Comparison of ENCODE assay signal across 9 cellular contexts in genomic region chr10:6171891-6172354, GRCh38. TPM values are rescaled to one million over a fixed set of nuclear protein-coding genes. Genes with fewer than 3 reads are reported as not detected.
A peak's percentile ranks its signal among the peaks of the same experiment; 100 is the strongest.
DNase-seq lines count a peak whose midpoint lies in the region; ATAC-seq and TF ChIP-seq lines count a peak whose summit lies in the region.
"Had no signal": no experiment of that assay in that cellular context is flagged by ENCODE, and none has a peak within 500 bp of the region (broad histone marks: within the 10 kb centered on the region; RNA-seq: fewer than 3 reads in every experiment).

No MANE protein-coding gene starts in this region.

- TF ChIP-seq CTCF in mesothelial cell of epicardium (IDR thresholded peaks at IDR 0.05; ENCODE audit: unreplicated experiment) = no peak

- peaks cover 22% of the 10 kb centered on the region for H3K36me3 Mint-ChIP-seq in T-helper 2 cell treated with Interferon-gamma antibody and Interleukin-4, amounts not matched to agents 5 μg/mL and 100 μg/mL, for 36 hours (ENCODE audit: low read depth)
- H3K36me3 Mint-ChIP-seq in activated T-cell treated with anti-CD3 and anti-CD28 coated beads, Interleukin-2, amount 50 U/mL, for 72 hours (ENCODE audit: insufficient read depth in 2 of 2) = peaks cover 2 to 25% of the 10 kb centered on the region in 2 donors
- peaks cover 19 to 41% of the 10 kb centered on the region in 2 donors for H3K36me3 Mint-ChIP-seq in stimulated activated naive B cell treated with anti-CD40 and anti-IgM and Interleukin-4, amounts not matched to agents 10 μg/mL and 1 μg/mL and 100 μg/mL, for 72 hours
- H3K36me3 Mint-ChIP-seq in mesothelial cell of epicardium = peaks cover 8% of the 10 kb centered on the region

- 25% methylated on average over 17 of the region's 17 CpGs for WGBS in right cardiac atrium

- H3K9me3 ChIP-seq in right cardiac atrium (ENCODE audit: control insufficient read depth, low read length) = no peaks in the 10 kb centered on the region

- H3K27me3 Mint-ChIP-seq in T-helper 2 cell treated with Interferon-gamma antibody and Interleukin-4, amounts not matched to agents 5 μg/mL and 100 μg/mL, for 36 hours (ENCODE audit: low read depth) = no peaks in the 10 kb centered on the region
- no peaks in the 10 kb centered on the region for H3K27me3 Mint-ChIP-seq in activated T-cell treated with anti-CD3 and anti-CD28 coated beads, Interleukin-2, amount 50 U/mL, for 72 hours (ENCODE audit: low read depth)
- no peaks in the 10 kb centered on the region for H3K27me3 Mint-ChIP-seq in stimulated activated naive B cell treated with anti-CD40 and anti-IgM and Interleukin-4, amounts not matched to agents 10 μg/mL and 1 μg/mL and 100 μg/mL, for 72 hours
- H3K27me3 Mint-ChIP-seq in mesothelial cell of epicardium (ENCODE audit: low read depth) = no peaks in the 10 kb centered on the region

- no peaks in the 10 kb centered on the region for H3K9me3 Mint-ChIP-seq in T-helper 2 cell treated with Interferon-gamma antibody and Interleukin-4, amounts not matched to agents 5 μg/mL and 100 μg/mL, for 36 hours
- H3K9me3 Mint-ChIP-seq in activated T-cell treated with anti-CD3 and anti-CD28 coated beads, Interleukin-2, amount 50 U/mL, for 72 hours = no peaks in the 10 kb centered on the region
- H3K9me3 Mint-ChIP-seq in stimulated activated naive B cell treated with anti-CD40 and anti-IgM and Interleukin-4, amounts not matched to agents 10 μg/mL and 1 μg/mL and 100 μg/mL, for 72 hours = no peaks in the 10 kb centered on the region
- no peaks in the 10 kb centered on the region for H3K9me3 Mint-ChIP-seq in mesothelial cell of epicardium

- peak; percentile 59 to 70 for ATAC-seq in activated T-cell treated with anti-CD3 and anti-CD28 coated beads, Interleukin-2, amount 50 U/mL, for 72 hours (replicated peaks in 1 of 2)
- peak; percentile 38 to 76 for ATAC-seq in right cardiac atrium
- peak; percentile 79 to 85 for ATAC-seq in stimulated activated naive B cell treated with anti-CD40 and anti-IgM and Interleukin-4, amounts not matched to agents 10 μg/mL and 1 μg/mL and 100 μg/mL, for 72 hours (replicated peaks)

- no peaks in the 10 kb centered on the region for H3K27me3 ChIP-seq in right cardiac atrium (ENCODE audit: control insufficient read depth, insufficient read depth)

- intact Hi-C loops in right cardiac atrium (cut with DNase I) = no loop called here

- peaks cover 67% of the 10 kb centered on the region for H3K4me1 Mint-ChIP-seq in T-helper 2 cell treated with Interferon-gamma antibody and Interleukin-4, amounts not matched to agents 5 μg/mL and 100 μg/mL, for 36 hours (ENCODE audit: low read depth)
- peaks cover 97% of the 10 kb centered on the region for H3K4me1 Mint-ChIP-seq in activated T-cell treated with anti-CD3 and anti-CD28 coated beads, Interleukin-2, amount 50 U/mL, for 72 hours (ENCODE audit: low read depth)
- H3K4me1 Mint-ChIP-seq in stimulated activated naive B cell treated with anti-CD40 and anti-IgM and Interleukin-4, amounts not matched to agents 10 μg/mL and 1 μg/mL and 100 μg/mL, for 72 hours = peaks cover 48 to 85% of the 10 kb centered on the region in 2 donors
- H3K4me1 Mint-ChIP-seq in mesothelial cell of epicardium = peaks cover 28% of the 10 kb centered on the region

- DNase-seq in T-helper 2 cell treated with Interferon-gamma antibody and Interleukin-4, amounts not matched to agents 5 μg/mL and 100 μg/mL, for 36 hours (ENCODE audit: low spot score) = peak; percentile 53
- DNase-seq in T-helper 2 cell (no peak), right cardiac atrium (peak in 2 of 3 donors; percentile 76 to 77), mesothelial cell of epicardium (ENCODE audit: low spot score in 2 of 2, unreplicated experiment in 2 of 2) (no peak), mesenteric fat pad (ENCODE audit: low spot score) (no peak), kidney glomerular epithelial cell (lab: John Stamatoyannopoulos, UW) (no peak)
- DNase-seq in activated T-cell treated with anti-CD3 and anti-CD28 coated beads, Interleukin-2, amount 50 U/mL, for 72 hours = peak; percentile 51 to 53
- DNase-seq in stimulated activated naive B cell treated with anti-CD40 and anti-IgM and Interleukin-4, amounts not matched to agents 10 μg/mL and 1 μg/mL and 100 μg/mL, for 72 hours = peak; percentile 47

- H3K27ac Mint-ChIP-seq in T-helper 2 cell treated with Interferon-gamma antibody and Interleukin-4, amounts not matched to agents 5 μg/mL and 100 μg/mL, for 36 hours = peak overlapping the region; percentile 47
- H3K27ac Mint-ChIP-seq in activated T-cell treated with anti-CD3 and anti-CD28 coated beads, Interleukin-2, amount 50 U/mL, for 72 hours = peak overlapping the region; percentile 70
- H3K27ac Mint-ChIP-seq in stimulated activated naive B cell treated with anti-CD40 and anti-IgM and Interleukin-4, amounts not matched to agents 10 μg/mL and 1 μg/mL and 100 μg/mL, for 72 hours = peak overlapping the region; percentile 7
- H3K27ac Mint-ChIP-seq in mesothelial cell of epicardium = no peak overlapping the region

- peaks cover 26% of the 10 kb centered on the region for H3K4me1 ChIP-seq in right cardiac atrium (ENCODE audit: control insufficient read depth, insufficient read depth, low read length)

- no peak overlapping the region for H3K27ac ChIP-seq in right cardiac atrium (ENCODE audit: low read length)
- H3K27ac ChIP-seq: C4-2B had no signal

- H3K4me3 Mint-ChIP-seq in T-helper 2 cell treated with Interferon-gamma antibody and Interleukin-4, amounts not matched to agents 5 μg/mL and 100 μg/mL, for 36 hours = peak overlapping the region; percentile 42
- peak overlapping the region; percentile 41 to 52 for H3K4me3 Mint-ChIP-seq in activated T-cell treated with anti-CD3 and anti-CD28 coated beads, Interleukin-2, amount 50 U/mL, for 72 hours
- H3K4me3 Mint-ChIP-seq in stimulated activated naive B cell treated with anti-CD40 and anti-IgM and Interleukin-4, amounts not matched to agents 10 μg/mL and 1 μg/mL and 100 μg/mL, for 72 hours = peak overlapping the region in 1 of 2 donors; percentile 25
- H3K4me3 Mint-ChIP-seq in mesothelial cell of epicardium = no peak overlapping the region

- no peak overlapping the region for H3K4me3 ChIP-seq in right cardiac atrium (ENCODE audit: low read length)

RNA-seq across cellular contexts. Expression of gene PFKFB3, which starts 30.8 kb away (rescaled TPM):
- total RNA-seq in activated T-cell treated with anti-CD3 and anti-CD28 coated beads, Interleukin-2, amount 50 U/mL, for 72 hours = 100 to 1,000 TPM; 120 to 153 TPM
- total RNA-seq in right cardiac atrium (10 to 100 TPM; 10.5 to 15.1 (median 11.7) TPM), mesothelial cell of epicardium (51.0 to 55.0 TPM (median 51.5 TPM) in 3 replicates), mesenteric fat pad (441 TPM)
- 11.2 TPM for polyA plus RNA-seq in right cardiac atrium

Comparison
In these comparisons a context has a peak if more than half of its experiments do, and no peak if none do; other contexts are left out.
1. DNase-seq: peak in T-helper 2 cell treated with Interferon-gamma antibody and Interleukin-4, amounts not matched to agents 5 μg/mL and 100 μg/mL, for 36 hours (single experiment), activated T-cell treated with anti-CD3 and anti-CD28 coated beads, Interleukin-2, amount 50 U/mL, for 72 hours (2 of 2), right cardiac atrium (2 of 3) and stimulated activated naive B cell treated with anti-CD40 and anti-IgM and Interleukin-4, amounts not matched to agents 10 μg/mL and 1 μg/mL and 100 μg/mL, for 72 hours (single experiment); none in T-helper 2 cell (0 of 5), mesothelial cell of epicardium (0 of 2), mesenteric fat pad (single experiment) and kidney glomerular epithelial cell (single experiment).
2. Peak in every context shown above with its lines, with median percentiles within 50 percentile points of each other: ATAC-seq.